Comparison of ENCODE assay signal across 8 cellular contexts in genomic region chr19:1113278-1113985, GRCh38. TPM values are rescaled to one million over a fixed set of nuclear protein-coding genes. Genes with fewer than 3 reads are reported as not detected.
DNase-seq lines count a peak whose midpoint lies in the region; ATAC-seq and TF ChIP-seq lines count a peak whose summit lies in the region.

No MANE protein-coding gene starts in this region.

- H3K27ac ChIP-seq in A673 (ENCODE audit: low read depth, low read length, poor library complexity, severe bottlenecking) (peak overlapping the region; percentile 54), body of pancreas (peak overlapping the region; percentile 2 to 75 (median 58)), gastrocnemius medialis (peak overlapping the region; percentile 73 to 81 (median 80))

- CTCF ChIA-PET in A673 (lab: Charles Lee) = interaction anchor here (0.5 to 1.4 kb wide), 10 partner anchors 9 to 127 kb away, joined by 3 to 6 read pairs (median 4); no protein-coding TSS in a partner anchor

- peaks cover 9% of the 10 kb centered on the region for H3K4me1 ChIP-seq in A673 (ENCODE audit: insufficient read depth, low read length, poor library complexity, severe bottlenecking)
- H3K4me1 ChIP-seq in body of pancreas = peaks cover 19% of the 10 kb centered on the region
- peaks cover 5 to 12% of the 10 kb centered on the region in 2 donors for H3K4me1 ChIP-seq in gastrocnemius medialis

- TF ChIP-seq CTCF in A673 (conservative IDR thresholded peaks at IDR 0.05; ENCODE audit: low read depth, low read length) (peak; percentile 95), body of pancreas (IDR thresholded peaks at IDR 0.05) (peak; percentile 81 to 93 (median 88)), gastrocnemius medialis (IDR thresholded peaks at IDR 0.05 in 4 of 5, conservative IDR thresholded peaks at IDR 0.05 in 1 of 5) (peak; percentile 93 to 99 (median 98))

- no peak overlapping the region for H3K4me3 ChIP-seq in A673 (ENCODE audit: low read depth, low read length, poor library complexity, severe bottlenecking)
- H3K4me3 ChIP-seq in body of pancreas = no peak overlapping the region
- peak overlapping the region in 2 of 4 donors; percentile 12 to 29 for H3K4me3 ChIP-seq in gastrocnemius medialis

- peak; percentile 91 for DNase-seq in A673 (ENCODE audit: low spot score)
- DNase-seq in NCI-H1694 (lab: John Stamatoyannopoulos, UW) = peak; percentile 49
- peak; percentile 76 for DNase-seq in UCSD-AML1 (lab: John Stamatoyannopoulos, UW; ENCODE audit: unreplicated experiment)
- peak; percentile 95 to 99 (median 98) for DNase-seq in body of pancreas
- peak; percentile 31 to 97 (median 89) for DNase-seq in hypothalamus (lab: John Stamatoyannopoulos, UW)
- DNase-seq in gastrocnemius medialis = peak; percentile 92 to 95

- ATAC-seq in GM19395 (IDR thresholded peaks at IDR 0.05; ENCODE audit: unreplicated experiment) (peak; percentile 58), body of pancreas (peak; percentile 93), gastrocnemius medialis (peak; percentile 81 to 86), GM19035 (IDR thresholded peaks at IDR 0.05; ENCODE audit: unreplicated experiment) (no peak)

- H3K36me3 ChIP-seq in A673 (ENCODE audit: insufficient read depth, low read length, poor library complexity, severe bottlenecking) (peaks cover 25% of the 10 kb centered on the region), body of pancreas (replicated peaks in 1 of 2; ENCODE audit: insufficient read depth in 1 of 2, low read depth in 2 of 2) (peaks cover 7 to 25% of the 10 kb centered on the region in 2 donors), gastrocnemius medialis (peaks cover 0 to 35% of the 10 kb centered on the region in 2 donors)

- H3K27me3 ChIP-seq in A673 (replicated peaks; ENCODE audit: insufficient read depth, low read depth, low read length, poor library complexity) (no peaks in the 10 kb centered on the region), body of pancreas (no peaks in the 10 kb centered on the region), gastrocnemius medialis (no peaks in the 10 kb centered on the region)

- no TSS peak for BruUV-seq in A673 (replicated peaks; lab: Mats Ljungman, UMichigan)

- in situ Hi-C loops in gastrocnemius medialis (cut with MboI; ENCODE audit: low sequenced_read_pairs in 4 of 4) = loop anchor here in 1 of 4 donors (10.0 kb wide), 1 partner anchor 81 kb away; no protein-coding TSS in a partner anchor

- TF ChIP-seq POLR2A in body of pancreas (IDR thresholded peaks at IDR 0.05) = no peak
- peak in 1 of 2 donors; percentile 44 for TF ChIP-seq POLR2A in gastrocnemius medialis (IDR thresholded peaks at IDR 0.05)

- WGBS in body of pancreas, 2 donors = 5 to 16% methylated on average over 4 to 34 of the region's 34 CpGs

- intact Hi-C loops in A673 (cut with micrococcal nuclease; ENCODE audit: unreplicated experiment) (loop anchor here (5.0 kb wide), 2 partner anchors 64 to 79 kb away; no protein-coding TSS in a partner anchor), body of pancreas (cut with DNase I) (loop anchor here (5.0 kb wide), 1 partner anchor 79 kb away; no protein-coding TSS in a partner anchor), gastrocnemius medialis (cut with DNase I; ENCODE audit: low total_unique reads) (loop anchor here (1.0 to 5.0 kb wide), 3 partner anchors 39 to 127 kb away; no protein-coding TSS in a partner anchor)

- POLR2A ChIA-PET in A673 (lab: Charles Lee; ENCODE audit: low non-redundant PET) = no interaction called here

- H3K9me3 ChIP-seq in A673 (ENCODE audit: low read depth, low read length, poor library complexity, severe bottlenecking) = no peaks in the 10 kb centered on the region
- no peaks in the 10 kb centered on the region for H3K9me3 ChIP-seq in body of pancreas
- H3K9me3 ChIP-seq in gastrocnemius medialis = no peaks in the 10 kb centered on the region

RNA-seq across cellular contexts. Expression of gene GPX4, which starts 9.6 kb away (rescaled TPM):
- 368 and 435 TPM in 2 replicates for total RNA-seq in A673 (2021)
- 100 to 1,000 TPM; 152 to 157 TPM for total RNA-seq in body of pancreas
- total RNA-seq in gastrocnemius medialis = 100 to 1,000 TPM; 616 to 907 (median 819) TPM

RNA-seq across cellular contexts. Expression of gene POLR2E, which starts 18.3 kb away (rescaled TPM):
- total RNA-seq in A673 (2021) = 342 and 343 TPM in 2 replicates
- 10 to 100 TPM; 24.9 to 78.1 TPM for total RNA-seq in body of pancreas
- 100 to 1,000 TPM; 118 to 263 (median 228) TPM for total RNA-seq in gastrocnemius medialis

RNA-seq across cellular contexts. Expression of gene ARHGAP45, which starts 46.5 kb away (rescaled TPM):
- total RNA-seq in A673 (2021) (3.2 and 3.4 TPM in 2 replicates), body of pancreas (10 to 100 TPM; 13.2 to 23.4 TPM), gastrocnemius medialis (1 to 10 TPM in 3 of 4 donors, under 1 TPM in 1; 0.83 to 7.6 (median 3.4) TPM)
